29 cellular contexts compared by ENCODE assay signal in genomic region chr17:44663095-44663494, GRCh38. TPM values are rescaled to one million over a fixed set of nuclear protein-coding genes. Genes with fewer than 3 reads are reported as not detected.
"Had no signal": no experiment of that assay in that cellular context is flagged by ENCODE, and none has a peak within 500 bp of the region (broad histone marks: within the 10 kb centered on the region; RNA-seq: fewer than 3 reads in every experiment).

No MANE protein-coding gene starts in this region.

- H3K4me1 ChIP-seq: colonic mucosa, esophagus muscularis mucosa, esophagus squamous epithelium, foreskin keratinocyte, gastroesophageal sphincter, heart left ventricle, heart right ventricle had no signal

- H3K9me3 ChIP-seq: colonic mucosa, esophagus muscularis mucosa, esophagus squamous epithelium, gastrocnemius medialis, gastroesophageal sphincter, heart left ventricle, heart right ventricle had no signal

- H3K36me3 ChIP-seq: colonic mucosa, esophagus muscularis mucosa, esophagus squamous epithelium, gastrocnemius medialis, gastroesophageal sphincter, heart left ventricle, heart right ventricle had no signal

- H3K27ac ChIP-seq: colonic mucosa, coronary artery, dorsolateral prefrontal cortex, epithelial cell of prostate, esophagus muscularis mucosa, esophagus squamous epithelium, foreskin keratinocyte, gastrocnemius medialis, gastroesophageal sphincter, heart left ventricle, heart right ventricle, hepatocyte had no signal

- ATAC-seq: effector memory CD8-positive, alpha-beta T cell; esophagus mucosa; foreskin keratinocyte; gastrocnemius medialis; gastroesophageal sphincter; heart left ventricle; heart right ventricle had no signal

- H3K4me2 ChIP-seq: hepatocyte had no signal

- H3K79me2 ChIP-seq: hepatocyte had no signal

- H3K4me3 ChIP-seq: colonic mucosa, coronary artery, dorsolateral prefrontal cortex, esophagus muscularis mucosa, esophagus squamous epithelium, gastrocnemius medialis, gastroesophageal sphincter, heart left ventricle, heart right ventricle, hepatocyte had no signal

- H2AFZ ChIP-seq: hepatocyte had no signal

- DNase-seq: colonic mucosa; cortex of kidney; dermis blood vessel endothelial cell; dorsolateral prefrontal cortex; effector CD4-positive, alpha-beta T cell; effector CD8-positive, alpha-beta T cell; effector memory CD4-positive, alpha-beta T cell; effector memory CD8-positive, alpha-beta T cell; endodermal cell; erythroblast; esophagus squamous epithelium; foreskin fibroblast; foreskin keratinocyte; foreskin melanocyte; gastrocnemius medialis; glutamatergic neuron; head of caudate nucleus; heart left ventricle; heart right ventricle had no signal

- FAIRE-seq: endometrium, endothelial cell of umbilical vein, frontal cortex had no signal

- H3K27me3 ChIP-seq: colonic mucosa, hepatocyte had no signal

RNA-seq across cellular contexts. Expression of gene MEIOC, which starts 6.8 kb away (rescaled TPM):
- total RNA-seq: colonic mucosa, dermis microvascular lymphatic vessel endothelial cell, esophagus mucosa, gastrocnemius medialis, heart left ventricle had no signal
